18 cellular contexts compared by ENCODE assay signal in the genomic region with DNA sequence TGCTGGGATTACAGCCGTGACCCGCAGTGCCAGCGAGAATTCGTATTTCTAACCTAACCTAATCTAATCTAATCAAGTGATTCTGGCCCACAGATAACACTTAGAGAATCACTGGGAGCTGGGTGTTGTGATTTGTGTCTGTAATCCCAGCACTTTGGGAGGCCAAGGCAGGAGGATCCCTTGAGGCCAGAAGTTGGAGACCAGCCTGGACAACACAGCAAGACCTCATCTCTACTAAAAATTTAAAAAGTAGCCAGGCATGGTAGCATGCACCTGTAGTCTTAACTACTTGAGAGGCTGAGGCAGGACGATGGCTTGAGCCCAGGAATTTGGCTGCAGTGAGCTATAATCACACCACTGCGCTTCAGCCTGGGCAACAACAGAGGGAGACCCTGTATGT. TPM values are rescaled to one million over a fixed set of nuclear protein-coding genes. Genes with fewer than 3 reads are reported as not detected.
DNase-seq lines count a peak whose midpoint lies in the region; ATAC-seq and TF ChIP-seq lines count a peak whose summit lies in the region.
"Had no signal": no experiment of that assay in that cellular context is flagged by ENCODE, and none has a peak within 500 bp of the region (broad histone marks: within the 10 kb centered on the region; RNA-seq: fewer than 3 reads in every experiment).

No MANE protein-coding gene starts in this region.

- H3K36me3 ChIP-seq in DOHH2 (ENCODE audit: control insufficient read depth, low read length), result no peaks in the 10 kb centered on the region
- no peaks in the 10 kb centered on the region for H3K36me3 ChIP-seq in mesendoderm (ENCODE audit: control insufficient read depth, insufficient read depth, low read length)
- no peaks in the 10 kb centered on the region for H3K36me3 ChIP-seq in upper lobe of left lung

- peaks cover 20% of the 10 kb centered on the region for H3K4me1 Mint-ChIP-seq in activated naive CD8-positive, alpha-beta T cell (ENCODE audit: low read depth)
- H3K4me1 Mint-ChIP-seq in activated naive CD8-positive, alpha-beta T cell treated with anti-CD3 and anti-CD28 coated beads, Interleukin-2, amount 50 U/mL, for 24 hours, result peaks cover 36% of the 10 kb centered on the region
- H3K4me1 Mint-ChIP-seq in activated T-helper 2 cell treated with anti-CD3 and anti-CD28 coated beads, Interferon-gamma antibody, Interleukin-2, Interleukin-4, amounts not matched to agents 10 μg/mL and 5 μg/mL and 100 μg/mL, durations not matched to agents 14 hours and 24 hours and 36 hours (ENCODE audit: low read depth), result peaks cover 44% of the 10 kb centered on the region

- DNase-seq in activated naive CD8-positive, alpha-beta T cell treated with anti-CD3 and anti-CD28 coated beads, Interleukin-2, amount 50 U/mL, for 24 hours, result no peak
- DNase-seq in activated T-helper 2 cell treated with anti-CD3 and anti-CD28 coated beads, Interferon-gamma antibody, Interleukin-2, Interleukin-4, amounts not matched to agents 10 μg/mL and 5 μg/mL and 100 μg/mL, durations not matched to agents 14 hours and 24 hours and 36 hours (ENCODE audit: low spot score), result no peak
- DNase-seq in mesendoderm, result peak; percentile 30
- no peak for DNase-seq in upper lobe of left lung
- DNase-seq in hippocampal formation (lab: John Stamatoyannopoulos, UW), result no peak
- DNase-seq: Caco-2; CD4-positive, alpha-beta T cell; GF-D8; GOT3; NCI-H1694 treated with DMSO at 0.1 percent for 48 hours; NCI-H524; NCI-H82; PC-3; RPMI8226 had no signal

- no peak overlapping the region for H4K8ac ChIP-seq in mesendoderm (ENCODE audit: low read depth, low read length)

- WGBS in mesendoderm (ENCODE audit: extremely low coverage, insufficient coverage, low lambda C conversion rate), result no CpG with 5 or more reads among the region's 6 CpGs
- WGBS in upper lobe of left lung, 2 donors, result 93 to 96% methylated on average over 6 of the region's 6 CpGs

- H2BK15ac ChIP-seq in mesendoderm (replicated peaks; ENCODE audit: low read depth), result no peak overlapping the region

- TF ChIP-seq EP300 in upper lobe of left lung (IDR thresholded peaks at IDR 0.05), result no peak

- H3K9me3 Mint-ChIP-seq in activated naive CD8-positive, alpha-beta T cell (ENCODE audit: low read depth), result no peaks in the 10 kb centered on the region
- H3K9me3 Mint-ChIP-seq in activated naive CD8-positive, alpha-beta T cell treated with anti-CD3 and anti-CD28 coated beads, Interleukin-2, amount 50 U/mL, for 24 hours, result no peaks in the 10 kb centered on the region
- no peaks in the 10 kb centered on the region for H3K9me3 Mint-ChIP-seq in activated T-helper 2 cell treated with anti-CD3 and anti-CD28 coated beads, Interferon-gamma antibody, Interleukin-2, Interleukin-4, amounts not matched to agents 10 μg/mL and 5 μg/mL and 100 μg/mL, durations not matched to agents 14 hours and 24 hours and 36 hours
- H3K9me3 Mint-ChIP-seq: CD4-positive, alpha-beta T cell had no signal

- 0 out of 2 replicates have a peak overlapping the region, but pooled peaks have one; percentile 7 for H3K27ac ChIP-seq in DOHH2 (ENCODE audit: low read depth, low read length)
- H3K27ac ChIP-seq in mesendoderm (ENCODE audit: low read depth, low read length), result no peak overlapping the region
- H3K27ac ChIP-seq in upper lobe of left lung, result peak overlapping the region in 1 of 4 donors; percentile 49

- H4K5ac ChIP-seq in mesendoderm (ENCODE audit: low read length), result no peak overlapping the region

- H3K9me2 ChIP-seq in DOHH2 (replicated peaks; ENCODE audit: control insufficient read depth, low read length), result no peaks in the 10 kb centered on the region

- no peak overlapping the region for H3K23ac ChIP-seq in mesendoderm (ENCODE audit: low read length)

- no peak overlapping the region for H3K4ac ChIP-seq in mesendoderm (ENCODE audit: low read depth, low read length)

- no peak overlapping the region for H3K18ac ChIP-seq in mesendoderm (ENCODE audit: low read length)

- H3K9me3 ChIP-seq in DOHH2 (ENCODE audit: control insufficient read depth, insufficient read depth, low read length) (no peaks in the 10 kb centered on the region), upper lobe of left lung (no peaks in the 10 kb centered on the region)
- H3K9me3 ChIP-seq: Caco-2 had no signal

- no peak overlapping the region for H2BK5ac ChIP-seq in mesendoderm (ENCODE audit: low read length)

- H3K4me3 ChIP-seq in DOHH2 (ENCODE audit: low read length) (no peak overlapping the region), mesendoderm (ENCODE audit: low read length) (no peak overlapping the region), upper lobe of left lung (no peak overlapping the region)

- H3K56ac ChIP-seq in mesendoderm (ENCODE audit: low read length), result no peak overlapping the region

- H3K79me2 ChIP-seq in DOHH2 (ENCODE audit: control insufficient read depth, low read length), result peaks cover 4% of the 10 kb centered on the region; the same call in 1 of the 2 replicates
- no peaks in the 10 kb centered on the region for H3K79me2 ChIP-seq in mesendoderm (ENCODE audit: control insufficient read depth, insufficient read depth, low read length)

- no peaks in the 10 kb centered on the region for H3K27me3 Mint-ChIP-seq in activated naive CD8-positive, alpha-beta T cell
- H3K27me3 Mint-ChIP-seq in activated naive CD8-positive, alpha-beta T cell treated with anti-CD3 and anti-CD28 coated beads, Interleukin-2, amount 50 U/mL, for 24 hours, result no peaks in the 10 kb centered on the region
- no peaks in the 10 kb centered on the region for H3K27me3 Mint-ChIP-seq in activated T-helper 2 cell treated with anti-CD3 and anti-CD28 coated beads, Interferon-gamma antibody, Interleukin-2, Interleukin-4, amounts not matched to agents 10 μg/mL and 5 μg/mL and 100 μg/mL, durations not matched to agents 14 hours and 24 hours and 36 hours (ENCODE audit: low read depth)
- H3K27me3 Mint-ChIP-seq: CD4-positive, alpha-beta T cell had no signal

- intact Hi-C loops in activated T-helper 2 cell treated with anti-CD3 and anti-CD28 coated beads, Interferon-gamma antibody, Interleukin-2, Interleukin-4, amounts not matched to agents 10 μg/mL and 5 μg/mL and 100 μg/mL, durations not matched to agents 14 hours and 24 hours and 36 hours (cut with micrococcal nuclease), result no loop called here

- no peak overlapping the region for H2BK120ac ChIP-seq in mesendoderm (ENCODE audit: low read depth, low read length)

- no peak for TF ChIP-seq POLR2A in upper lobe of left lung (IDR thresholded peaks at IDR 0.05)

- no peak for ATAC-seq in activated naive CD8-positive, alpha-beta T cell treated with anti-CD3 and anti-CD28 coated beads, Interleukin-2, amount 50 U/mL, for 24 hours
- ATAC-seq in upper lobe of left lung (ENCODE audit: low FRiP score in 2 of 2) (no peak), HG02642 (IDR thresholded peaks at IDR 0.05; ENCODE audit: poor library complexity, unreplicated experiment) (no peak)
- ATAC-seq: HCT116, PC-3 had no signal

- no peaks in the 10 kb centered on the region for H3K79me1 ChIP-seq in mesendoderm (ENCODE audit: low read length)

- H2AK5ac ChIP-seq in mesendoderm (ENCODE audit: low read length), result no peak overlapping the region

- H3K27me3 ChIP-seq in DOHH2 (ENCODE audit: control insufficient read depth, low read length) (no peaks in the 10 kb centered on the region), mesendoderm (ENCODE audit: insufficient read depth, low read length, poor library complexity) (no peaks in the 10 kb centered on the region), upper lobe of left lung (no peaks in the 10 kb centered on the region)

- no peaks in the 10 kb centered on the region for H3K36me3 Mint-ChIP-seq in activated naive CD8-positive, alpha-beta T cell
- H3K36me3 Mint-ChIP-seq in activated naive CD8-positive, alpha-beta T cell treated with anti-CD3 and anti-CD28 coated beads, Interleukin-2, amount 50 U/mL, for 24 hours (ENCODE audit: low read depth), result no peaks in the 10 kb centered on the region
- no peaks in the 10 kb centered on the region for H3K36me3 Mint-ChIP-seq in activated T-helper 2 cell treated with anti-CD3 and anti-CD28 coated beads, Interferon-gamma antibody, Interleukin-2, Interleukin-4, amounts not matched to agents 10 μg/mL and 5 μg/mL and 100 μg/mL, durations not matched to agents 14 hours and 24 hours and 36 hours (ENCODE audit: low read depth)

- peaks cover 45% of the 10 kb centered on the region for H3F3A ChIP-seq in DOHH2 (ENCODE audit: control insufficient read depth, insufficient read depth)

- no peaks in the 10 kb centered on the region for H4K20me1 ChIP-seq in DOHH2 (ENCODE audit: control insufficient read depth, insufficient read depth, low read depth, low read length)

- H3K4me3 Mint-ChIP-seq in activated naive CD8-positive, alpha-beta T cell, result no peak overlapping the region
- no peak overlapping the region for H3K4me3 Mint-ChIP-seq in activated naive CD8-positive, alpha-beta T cell treated with anti-CD3 and anti-CD28 coated beads, Interleukin-2, amount 50 U/mL, for 24 hours
- no peak overlapping the region for H3K4me3 Mint-ChIP-seq in activated T-helper 2 cell treated with anti-CD3 and anti-CD28 coated beads, Interferon-gamma antibody, Interleukin-2, Interleukin-4, amounts not matched to agents 10 μg/mL and 5 μg/mL and 100 μg/mL, durations not matched to agents 14 hours and 24 hours and 36 hours (ENCODE audit: low read depth)
- H3K4me3 Mint-ChIP-seq: CD4-positive, alpha-beta T cell had no signal

- no peak overlapping the region for H3K4me2 ChIP-seq in DOHH2 (ENCODE audit: low read length)
- H3K4me2 ChIP-seq in mesendoderm (ENCODE audit: low read length), result no peak overlapping the region

- H3K27ac Mint-ChIP-seq in activated naive CD8-positive, alpha-beta T cell, result peak overlapping the region; percentile 16
- H3K27ac Mint-ChIP-seq in activated naive CD8-positive, alpha-beta T cell treated with anti-CD3 and anti-CD28 coated beads, Interleukin-2, amount 50 U/mL, for 24 hours, result no peak overlapping the region
- peak overlapping the region; percentile 18 for H3K27ac Mint-ChIP-seq in activated T-helper 2 cell treated with anti-CD3 and anti-CD28 coated beads, Interferon-gamma antibody, Interleukin-2, Interleukin-4, amounts not matched to agents 10 μg/mL and 5 μg/mL and 100 μg/mL, durations not matched to agents 14 hours and 24 hours and 36 hours
- H3K27ac Mint-ChIP-seq: CD4-positive, alpha-beta T cell had no signal

- no peak for TF ChIP-seq CTCF in DOHH2 (IDR thresholded peaks at IDR 0.05; ENCODE audit: low read depth, low read length, poor library complexity, severe bottlenecking)
- TF ChIP-seq CTCF in upper lobe of left lung (IDR thresholded peaks at IDR 0.05), result no peak

- peaks cover 92% of the 10 kb centered on the region for H3K4me1 ChIP-seq in DOHH2 (ENCODE audit: control insufficient read depth, low read length)
- no peaks in the 10 kb centered on the region for H3K4me1 ChIP-seq in mesendoderm (ENCODE audit: control insufficient read depth, low read depth, low read length)
- H3K4me1 ChIP-seq in upper lobe of left lung, result peaks cover 0 to 5% (median 0%) of the 10 kb centered on the region in 4 donors

- no peak overlapping the region for H3K9ac ChIP-seq in mesendoderm (ENCODE audit: low read length)

RNA-seq across cellular contexts. Expression of a gene that starts 21.4 kb away (rescaled TPM):
- total RNA-seq in activated T-helper 2 cell treated with anti-CD3 and anti-CD28 coated beads, Interferon-gamma antibody, Interleukin-2, Interleukin-4, amounts not matched to agents 10 μg/mL and 5 μg/mL and 100 μg/mL, durations not matched to agents 14 hours and 24 hours and 36 hours, result 119 and 126 TPM in 2 replicates
- polyA plus RNA-seq in mesendoderm (2013, experiment 1 of 2), result 6.1 TPM
- polyA plus RNA-seq in mesendoderm (2013, experiment 2 of 2), result 6.3 TPM
- 10 to 100 TPM; 27.9 to 54.7 (median 38.9) TPM for total RNA-seq in upper lobe of left lung
